ENCODE assay signal across 9 cellular contexts in the genomic region with DNA sequence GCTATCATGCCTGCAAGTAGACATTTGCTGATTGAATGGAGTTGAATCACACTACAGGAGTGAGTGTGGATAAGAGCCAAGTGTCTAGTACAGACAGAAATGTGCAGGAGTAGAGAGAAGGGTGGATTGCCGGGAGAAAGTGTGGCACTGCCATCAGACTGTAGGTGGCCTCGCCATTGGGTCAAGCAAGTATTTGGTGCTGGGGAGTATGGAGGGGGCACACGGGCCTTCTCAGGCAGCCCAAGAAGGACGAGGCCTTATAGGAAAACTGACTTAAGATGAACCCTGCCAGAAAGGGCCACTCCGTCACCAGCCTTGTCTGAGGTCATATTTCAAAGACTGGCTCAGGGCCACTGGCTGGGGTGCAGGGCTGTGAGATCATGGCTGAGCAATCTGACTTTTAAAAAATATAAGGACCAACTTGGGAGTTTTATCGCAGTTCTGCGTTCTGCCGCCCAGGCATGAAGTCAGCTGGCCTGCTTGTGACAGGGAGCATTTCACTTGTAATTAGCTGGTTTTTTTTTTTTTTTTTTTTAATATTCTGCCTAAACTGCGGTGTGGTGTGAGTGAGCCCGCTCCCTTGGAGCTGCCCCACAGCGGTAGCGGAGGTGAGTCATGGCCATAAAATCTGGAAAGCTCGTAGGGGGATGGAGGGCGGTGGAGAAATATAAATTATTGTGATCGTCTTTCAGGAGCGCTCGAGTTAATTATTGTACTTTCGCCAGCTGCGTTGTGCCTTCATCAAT.
DNase-seq lines count a peak whose midpoint lies in the region; ATAC-seq and TF ChIP-seq lines count a peak whose summit lies in the region.
"Had no signal": no experiment of that assay in that cellular context is flagged by ENCODE, and none has a peak within 500 bp of the region (broad histone marks: within the 10 kb centered on the region; RNA-seq: fewer than 3 reads in every experiment).

No MANE protein-coding gene starts in this region.

- ATAC-seq in lung (ENCODE audit: insufficient read depth, low FRiP score) (no peak), HG03442 (IDR thresholded peaks at IDR 0.05; ENCODE audit: unreplicated experiment) (no peak)
- ATAC-seq: stimulated activated naive B cell treated with anti-CD40 and anti-IgM and Interleukin-4, amounts not matched to agents 10 μg/mL and 1 μg/mL and 100 μg/mL, for 72 hours had no signal

- in situ Hi-C loops in GM13977 (cut with MboI; ENCODE audit: low pct_unique_long_range_greater_than_20kb, low sequenced_read_pairs, unreplicated experiment), result no loop called here

- H3K27ac Mint-ChIP-seq in brain, result peak overlapping the region; percentile 11 to 93 (median 56)
- H3K27ac Mint-ChIP-seq: stimulated activated naive B cell treated with anti-CD40 and anti-IgM and Interleukin-4, amounts not matched to agents 10 μg/mL and 1 μg/mL and 100 μg/mL, for 72 hours had no signal

- H3K4me3 ChIP-seq in AG10803 (ENCODE audit: low read length) (peak overlapping the region; percentile 8; the same call in 1 of the 2 replicates), lung (no peak overlapping the region)

- H3K27me3 Mint-ChIP-seq in brain, result no peaks in the 10 kb centered on the region

- H3K4me1 ChIP-seq in lung (ENCODE audit: control insufficient read depth in 2 of 2, insufficient read depth in 2 of 2, low read length in 2 of 2), result peaks cover 0 to 5% of the 10 kb centered on the region in 2 donors

- H3K36me3 ChIP-seq in lung (ENCODE audit: control insufficient read depth in 2 of 2, insufficient read depth in 2 of 2, low read length in 2 of 2), result no peaks in the 10 kb centered on the region

- peaks cover 16% of the 10 kb centered on the region for H3K4me1 Mint-ChIP-seq in brain
- H3K4me1 Mint-ChIP-seq: stimulated activated naive B cell treated with anti-CD40 and anti-IgM and Interleukin-4, amounts not matched to agents 10 μg/mL and 1 μg/mL and 100 μg/mL, for 72 hours had no signal

- peak; percentile 91 for DNase-seq in AG10803 (ENCODE audit: low read depth)
- DNase-seq in NCI-H1092 treated with DMSO at 0.1 percent for 48 hours (lab: John Stamatoyannopoulos, UW), result peak; percentile 87
- DNase-seq in lung (ENCODE audit: low spot score), result peak; percentile 31
- DNase-seq in AML-193 (lab: John Stamatoyannopoulos, UW), result no peak
- no peak for DNase-seq in GM13977 (ENCODE audit: low spot score)
- DNase-seq in middle frontal gyrus (ENCODE audit: extremely low spot score, low spot score), result no peak
- DNase-seq: stimulated activated naive B cell treated with anti-CD40 and anti-IgM and Interleukin-4, amounts not matched to agents 10 μg/mL and 1 μg/mL and 100 μg/mL, for 72 hours had no signal

- H3K9me3 Mint-ChIP-seq in brain, result peaks cover 0 to 5% (median 0%) of the 10 kb centered on the region in 5 experiments

- no peaks in the 10 kb centered on the region for H3K27me3 ChIP-seq in lung (ENCODE audit: control insufficient read depth, insufficient read depth)

- H3K9me3 ChIP-seq in lung (ENCODE audit: control insufficient read depth in 2 of 2, insufficient read depth in 1 of 2, low read length in 1 of 2), result no peaks in the 10 kb centered on the region

- TF ChIP-seq CTCF in AG10803 (conservative IDR thresholded peaks at IDR 0.05; ENCODE audit: low read length) (no peak), brain (conservative IDR thresholded peaks at IDR 0.05) (peak in 1 of 2 experiments; percentile 17), lung (IDR thresholded peaks at IDR 0.05; ENCODE audit: control extremely low read depth, extremely low read depth) (no peak), GM13977 (IDR thresholded peaks at IDR 0.05; ENCODE audit: extremely low read depth, insufficient read depth, missing control alignments) (no peak)

- peak overlapping the region in 4 of 5 experiments; percentile 7 to 62 (median 28) for H3K4me3 Mint-ChIP-seq in brain
- H3K4me3 Mint-ChIP-seq: stimulated activated naive B cell treated with anti-CD40 and anti-IgM and Interleukin-4, amounts not matched to agents 10 μg/mL and 1 μg/mL and 100 μg/mL, for 72 hours had no signal

- WGBS in lung, 2 donors, result 64 to 85% methylated on average over 19 of the region's 19 CpGs

- H3K27ac ChIP-seq in lung (ENCODE audit: low read depth in 1 of 2, low read length in 1 of 2), result no peak overlapping the region

- H3K36me3 Mint-ChIP-seq in brain, result no peaks in the 10 kb centered on the region
- H3K36me3 Mint-ChIP-seq: stimulated activated naive B cell treated with anti-CD40 and anti-IgM and Interleukin-4, amounts not matched to agents 10 μg/mL and 1 μg/mL and 100 μg/mL, for 72 hours had no signal

Comparison
In these comparisons a context has a peak if more than half of its experiments do, and no peak if none do; other contexts are left out.
1. DNase-seq: peak in AG10803 (single experiment), NCI-H1092 treated with DMSO at 0.1 percent for 48 hours (single experiment) and lung (single experiment); none in AML-193 (0 of 2), GM13977 (single experiment) and middle frontal gyrus (single experiment).